In the genomic region with DNA sequence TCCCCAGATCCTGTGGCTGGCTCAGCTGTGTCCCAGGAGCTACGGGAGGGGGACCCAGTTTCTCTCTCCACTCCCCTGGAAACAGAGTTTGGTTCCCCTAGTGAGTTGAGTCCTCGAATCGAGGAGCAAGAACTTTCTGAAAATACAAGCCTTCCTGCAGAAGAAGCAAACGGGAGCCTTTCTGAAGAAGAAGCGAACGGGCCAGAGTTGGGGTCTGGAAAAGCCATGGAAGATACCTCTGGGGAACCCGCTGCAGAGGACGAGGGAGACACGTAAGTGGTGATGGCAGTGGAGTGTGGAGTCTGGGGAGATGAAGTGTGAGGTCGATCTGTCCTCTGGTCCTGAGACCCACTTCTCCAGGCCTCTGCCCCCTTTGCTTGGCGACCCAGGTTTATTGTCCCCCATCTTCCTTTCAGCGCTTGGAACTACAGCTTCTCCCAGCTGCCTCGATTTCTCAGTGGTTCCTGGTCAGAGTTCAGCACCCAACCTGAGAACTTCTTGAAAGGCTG, we compare ENCODE assay signal across 1 cellular context.
TF ChIP-seq lines count a peak whose summit lies in the region.

No MANE protein-coding gene starts in this region.

TF ChIP-seq in IMR-90, 13 proteins besides CTCF, POLR2A, EP300 and RAD21:
- TF ChIP-seq MXI1 (IDR thresholded peaks at IDR 0.05; ENCODE audit: borderline replicate concordance, low read depth, low read length): no peak
- no peak for TF ChIP-seq NFE2L2 (IDR thresholded peaks at IDR 0.05; ENCODE audit: low read depth, low read length)
- no peak for TF ChIP-seq FOS (IDR thresholded peaks at IDR 0.05; ENCODE audit: low read depth, low read length)
- no peak for TF ChIP-seq USF2 (IDR thresholded peaks at IDR 0.05; ENCODE audit: low read depth, low read length)
- no peak for TF ChIP-seq RCOR1 (IDR thresholded peaks at IDR 0.05; ENCODE audit: insufficient replicate concordance, low read length)
- TF ChIP-seq MAFK (IDR thresholded peaks at IDR 0.05; ENCODE audit: low read depth, low read length): no peak
- no peak for TF ChIP-seq CHD1 (IDR thresholded peaks at IDR 0.05; ENCODE audit: low read depth, low read length)
- TF ChIP-seq CEBPB (IDR thresholded peaks at IDR 0.05; ENCODE audit: low read depth, low read length): no peak
- no peak for TF ChIP-seq BHLHE40 (IDR thresholded peaks at IDR 0.05; ENCODE audit: low read depth, low read length)
- no peak for TF ChIP-seq SMC3 (IDR thresholded peaks at IDR 0.05; ENCODE audit: low read depth, low read length)
- TF ChIP-seq, protein P1, sequence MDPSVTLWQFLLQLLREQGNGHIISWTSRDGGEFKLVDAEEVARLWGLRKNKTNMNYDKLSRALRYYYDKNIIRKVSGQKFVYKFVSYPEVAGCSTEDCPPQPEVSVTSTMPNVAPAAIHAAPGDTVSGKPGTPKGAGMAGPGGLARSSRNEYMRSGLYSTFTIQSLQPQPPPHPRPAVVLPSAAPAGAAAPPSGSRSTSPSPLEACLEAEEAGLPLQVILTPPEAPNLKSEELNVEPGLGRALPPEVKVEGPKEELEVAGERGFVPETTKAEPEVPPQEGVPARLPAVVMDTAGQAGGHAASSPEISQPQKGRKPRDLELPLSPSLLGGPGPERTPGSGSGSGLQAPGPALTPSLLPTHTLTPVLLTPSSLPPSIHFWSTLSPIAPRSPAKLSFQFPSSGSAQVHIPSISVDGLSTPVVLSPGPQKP (IDR thresholded peaks at IDR 0.05; ENCODE audit: borderline replicate concordance, low read depth, low read length): no peak
- no peak for TF ChIP-seq MAZ (IDR thresholded peaks at IDR 0.05; ENCODE audit: borderline replicate concordance, low read depth, low read length)
- no peak for TF ChIP-seq RFX5 (IDR thresholded peaks at IDR 0.05; ENCODE audit: low read depth, low read length)
TF ChIP-seq in IMR-90: peak in this region for 0.
